Comparison of ENCODE assay signal across 1 cellular context in genomic region chr3:3800076-3800448, GRCh38.
TF ChIP-seq lines count a peak whose summit lies in the region.

No MANE protein-coding gene starts in this region.

TF ChIP-seq in GM23338, 12 proteins besides CTCF, POLR2A, EP300 and RAD21 (continued from another document):
- no peak for TF ChIP-seq ZNF462 (CRISPR knock-in tag; IDR thresholded peaks at IDR 0.05)
TF ChIP-seq in GM23338: peak in this region for 0.
